ENCODE assay signal across 8 cellular contexts in the genomic region with DNA sequence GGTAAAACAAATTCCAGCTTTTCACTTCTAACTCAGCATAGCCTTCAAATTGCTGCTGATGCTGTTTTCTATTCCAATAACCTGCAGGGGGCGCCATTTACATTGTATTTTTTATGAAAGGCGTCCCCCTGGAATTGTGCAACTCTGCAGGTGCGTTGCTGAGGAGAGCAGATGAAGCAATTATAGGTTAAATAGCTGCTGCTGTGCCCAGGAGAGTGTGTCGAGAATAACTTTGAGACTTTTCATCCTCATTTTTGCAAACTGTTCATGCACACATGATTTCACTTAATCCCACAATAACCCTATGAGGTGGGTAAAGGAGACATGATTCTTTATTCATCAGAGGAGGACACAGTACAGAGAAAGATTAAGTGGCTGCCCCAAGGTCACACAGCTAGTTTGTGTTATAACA.
DNase-seq lines count a peak whose midpoint lies in the region; ATAC-seq and TF ChIP-seq lines count a peak whose summit lies in the region.

No MANE protein-coding gene starts in this region.

- H3K27me3 ChIP-seq in KMS-11 (ENCODE audit: insufficient read depth, low read depth) (no peaks in the 10 kb centered on the region), transverse colon (no peaks in the 10 kb centered on the region)

- intact Hi-C loops in transverse colon (cut with DNase I; ENCODE audit: low total_unique reads) = loop anchor here (5.0 kb wide), 1 partner anchor 677 kb away; no protein-coding TSS in a partner anchor

- ATAC-seq in GM21447 (IDR thresholded peaks at IDR 0.05; ENCODE audit: unreplicated experiment) = peak; percentile 66
- no peak for ATAC-seq in activated T-cell treated with anti-CD3 and anti-CD28 coated beads, Interleukin-2, amount 50 U/mL, for 4 hours

- in situ Hi-C loops in transverse colon (cut with MboI; ENCODE audit: low pct_ligation_motif_present in 1 of 4, low pct_unique_long_range_greater_than_20kb in 1 of 4, low sequenced_read_pairs in 3 of 4) = loop anchor here in 2 of 4 donors (10.0 to 25.0 kb wide), 3 partner anchors 337 to 462 kb away; a partner anchor contains a TSS

- H3K9me3 Mint-ChIP-seq in activated T-cell treated with anti-CD3 and anti-CD28 coated beads, Interleukin-2, amount 50 U/mL, for 4 hours = no peaks in the 10 kb centered on the region
- no peaks in the 10 kb centered on the region for H3K9me3 Mint-ChIP-seq in osteocyte (ENCODE audit: unreplicated experiment)

- no peak overlapping the region for H3K27ac Mint-ChIP-seq in osteocyte (ENCODE audit: unreplicated experiment)

- no peaks in the 10 kb centered on the region for H3K4me1 Mint-ChIP-seq in activated T-cell treated with anti-CD3 and anti-CD28 coated beads, Interleukin-2, amount 50 U/mL, for 4 hours (ENCODE audit: low read depth)
- peaks cover 49% of the 10 kb centered on the region for H3K4me1 Mint-ChIP-seq in osteocyte (ENCODE audit: unreplicated experiment)

- WGBS in transverse colon (ENCODE audit: low coverage in 1 of 2), 2 donors = 0% methylated on average over 4 of the region's 4 CpGs; no CpG with 5 or more reads in 1 of the 2 donors

- H2AFZ ChIP-seq in KMS-11 (ENCODE audit: low read depth) = no peak overlapping the region; the same call in 1 of the 2 replicates

- no peaks in the 10 kb centered on the region for H3K9me3 ChIP-seq in transverse colon

- H3K9ac ChIP-seq in KMS-11 = no peak overlapping the region

- TF ChIP-seq CTCF in KMS-11 (conservative IDR thresholded peaks at IDR 0.05; ENCODE audit: low read depth, low read length) (peak; percentile 100), fibroblast of the aortic adventitia (IDR thresholded peaks at IDR 0.05; ENCODE audit: insufficient read depth, low read length) (peak; percentile 67), osteocyte (IDR thresholded peaks at IDR 0.05) (peak; percentile 89), transverse colon (IDR thresholded peaks at IDR 0.05) (peak; percentile 78 to 90 (median 81))

- TF ChIP-seq EP300 in transverse colon (IDR thresholded peaks at IDR 0.05; ENCODE audit: low read depth) = no peak

- no peaks in the 10 kb centered on the region for H3K27me3 Mint-ChIP-seq in activated T-cell treated with anti-CD3 and anti-CD28 coated beads, Interleukin-2, amount 50 U/mL, for 4 hours (ENCODE audit: low read depth)
- H3K27me3 Mint-ChIP-seq in osteocyte (ENCODE audit: unreplicated experiment) = no peaks in the 10 kb centered on the region

- no peaks in the 10 kb centered on the region for H4K20me1 ChIP-seq in KMS-11 (ENCODE audit: insufficient read depth)

- H3K36me3 ChIP-seq in KMS-11 (ENCODE audit: insufficient read depth) (no peaks in the 10 kb centered on the region), transverse colon (no peaks in the 10 kb centered on the region)

- no peaks in the 10 kb centered on the region for H3K79me2 ChIP-seq in KMS-11 (ENCODE audit: insufficient read depth, low read depth)

- H3K4me1 ChIP-seq in KMS-11 (ENCODE audit: low read depth, poor library complexity, severe bottlenecking) (peaks cover 69% of the 10 kb centered on the region), transverse colon (peaks cover 0 to 3% (median 0%) of the 10 kb centered on the region in 4 donors)

- H3K4me3 ChIP-seq in KMS-11 (IDR thresholded peaks at IDR 0.05; ENCODE audit: insufficient read depth, low read depth, low read length) = no peak overlapping the region
- no peak overlapping the region for H3K4me3 ChIP-seq in fibroblast of the aortic adventitia (ENCODE audit: low read depth, low read length)
- H3K4me3 ChIP-seq in transverse colon = no peak overlapping the region

- DNase-seq in DMS 273 treated with DMSO at 0.1 percent for 48 hours (lab: John Stamatoyannopoulos, UW) = peak; percentile 9
- peak; percentile 1 for DNase-seq in OCI-M2 (lab: John Stamatoyannopoulos, UW; ENCODE audit: unreplicated experiment)
- DNase-seq in activated T-cell treated with anti-CD3 and anti-CD28 coated beads, Interleukin-2, amount 50 U/mL, for 4 hours = peak; percentile 53
- DNase-seq in fibroblast of the aortic adventitia (ENCODE audit: low read depth) = peak; percentile 77
- no peak for DNase-seq in osteocyte (ENCODE audit: extremely low spot score, unreplicated experiment)
- DNase-seq in transverse colon = peak; percentile 77

- H3K36me3 Mint-ChIP-seq in activated T-cell treated with anti-CD3 and anti-CD28 coated beads, Interleukin-2, amount 50 U/mL, for 4 hours (ENCODE audit: insufficient read depth) = no peaks in the 10 kb centered on the region
- no peaks in the 10 kb centered on the region for H3K36me3 Mint-ChIP-seq in osteocyte (ENCODE audit: unreplicated experiment)

- H3K27ac ChIP-seq in KMS-11 (no peak overlapping the region), transverse colon (no peak overlapping the region)

- peak overlapping the region; percentile 14 for H3K4me2 ChIP-seq in KMS-11

- no peak for TF ChIP-seq POLR2A in transverse colon (IDR thresholded peaks at IDR 0.05)

- H3K4me3 Mint-ChIP-seq in activated T-cell treated with anti-CD3 and anti-CD28 coated beads, Interleukin-2, amount 50 U/mL, for 4 hours = no peak overlapping the region
- H3K4me3 Mint-ChIP-seq in osteocyte (ENCODE audit: unreplicated experiment) = no peak overlapping the region
